1 cellular context compared by ENCODE assay signal in the genomic region with DNA sequence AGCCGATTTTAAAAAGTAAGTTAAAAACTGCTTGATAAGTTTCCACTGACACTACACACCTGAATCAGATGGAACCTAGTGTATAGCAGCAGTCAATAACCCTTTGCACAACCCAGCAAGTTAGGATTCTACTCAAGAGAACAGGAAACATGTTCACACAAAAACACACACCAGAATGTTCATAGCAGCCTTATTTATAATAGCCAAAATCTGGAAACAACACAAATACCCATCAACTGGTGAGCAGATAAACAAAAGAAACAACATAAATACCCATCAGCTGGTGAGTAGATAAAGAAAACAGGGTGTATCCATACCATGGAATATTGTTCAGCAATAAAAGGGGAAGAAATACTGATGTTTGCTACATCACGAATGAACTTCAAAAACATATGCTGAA.
TF ChIP-seq lines count a peak whose summit lies in the region.

No MANE protein-coding gene starts in this region.

TF ChIP-seq in IMR-90, 13 proteins besides CTCF, POLR2A, EP300 and RAD21:
- TF ChIP-seq, protein P1, sequence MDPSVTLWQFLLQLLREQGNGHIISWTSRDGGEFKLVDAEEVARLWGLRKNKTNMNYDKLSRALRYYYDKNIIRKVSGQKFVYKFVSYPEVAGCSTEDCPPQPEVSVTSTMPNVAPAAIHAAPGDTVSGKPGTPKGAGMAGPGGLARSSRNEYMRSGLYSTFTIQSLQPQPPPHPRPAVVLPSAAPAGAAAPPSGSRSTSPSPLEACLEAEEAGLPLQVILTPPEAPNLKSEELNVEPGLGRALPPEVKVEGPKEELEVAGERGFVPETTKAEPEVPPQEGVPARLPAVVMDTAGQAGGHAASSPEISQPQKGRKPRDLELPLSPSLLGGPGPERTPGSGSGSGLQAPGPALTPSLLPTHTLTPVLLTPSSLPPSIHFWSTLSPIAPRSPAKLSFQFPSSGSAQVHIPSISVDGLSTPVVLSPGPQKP (IDR thresholded peaks at IDR 0.05; ENCODE audit: borderline replicate concordance, low read depth, low read length), result no peak
- TF ChIP-seq FOS (IDR thresholded peaks at IDR 0.05; ENCODE audit: low read depth, low read length) (no peak), RCOR1 (IDR thresholded peaks at IDR 0.05; ENCODE audit: insufficient replicate concordance, low read length) (no peak), CHD1 (IDR thresholded peaks at IDR 0.05; ENCODE audit: low read depth, low read length) (no peak), NFE2L2 (IDR thresholded peaks at IDR 0.05; ENCODE audit: low read depth, low read length) (no peak), RFX5 (IDR thresholded peaks at IDR 0.05; ENCODE audit: low read depth, low read length) (no peak), MXI1 (IDR thresholded peaks at IDR 0.05; ENCODE audit: borderline replicate concordance, low read depth, low read length) (no peak), USF2 (IDR thresholded peaks at IDR 0.05; ENCODE audit: low read depth, low read length) (no peak), MAZ (IDR thresholded peaks at IDR 0.05; ENCODE audit: borderline replicate concordance, low read depth, low read length) (no peak), MAFK (IDR thresholded peaks at IDR 0.05; ENCODE audit: low read depth, low read length) (no peak), CEBPB (IDR thresholded peaks at IDR 0.05; ENCODE audit: low read depth, low read length) (no peak), SMC3 (IDR thresholded peaks at IDR 0.05; ENCODE audit: low read depth, low read length) (no peak)
TF ChIP-seq in IMR-90: peak in this region for 0.
